Comparison of ENCODE assay signal across 26 cellular contexts in the genomic region with DNA sequence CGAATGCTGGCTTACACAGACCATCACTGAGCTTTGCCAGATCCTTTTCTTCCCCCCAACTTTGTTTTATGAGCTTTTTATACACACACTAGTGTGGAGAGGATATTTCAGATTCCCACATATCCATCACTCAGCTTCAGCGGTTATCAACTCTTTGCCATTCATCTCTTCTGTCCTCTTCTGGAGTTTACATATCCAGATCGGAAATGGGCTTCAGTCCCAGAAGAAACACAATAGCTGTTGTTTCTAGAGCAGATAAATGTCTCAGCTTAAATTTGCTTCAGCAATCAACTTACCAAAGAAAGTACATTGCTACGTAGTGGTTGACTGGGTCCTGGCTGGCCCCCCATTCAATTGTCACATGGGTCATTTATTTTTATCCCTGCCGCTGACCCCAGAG.
"Had no signal": no experiment of that assay in that cellular context is flagged by ENCODE, and none has a peak within 500 bp of the region (broad histone marks: within the 10 kb centered on the region; RNA-seq: fewer than 3 reads in every experiment).

No MANE protein-coding gene starts in this region.

- H3K9me3 ChIP-seq: colonic mucosa, gastrocnemius medialis, lower lobe of right lung, mucosa of descending colon had no signal

- H3K27me3 ChIP-seq: colonic mucosa, esophagus squamous epithelium, gastrocnemius medialis, heart right ventricle, left lung had no signal

- H3K27ac ChIP-seq: colonic mucosa, esophagus squamous epithelium, gastrocnemius medialis, left lung, lower lobe of right lung had no signal

- H3K36me3 ChIP-seq: colonic mucosa, gastrocnemius medialis had no signal

- H3K9me3 Mint-ChIP-seq: central memory CD8-positive, alpha-beta T cell; dendritic cell treated with granulocyte-macrophage colony-stimulating factor and Interleukin-4, amounts not matched to agents 40 ng/mL and 50 ng/mL, for 4 days had no signal

- ATAC-seq: gastrocnemius medialis, heart right ventricle, left colon, left lung, left ventricle myocardium superior, lower lobe of right lung, mucosa of descending colon had no signal

- FAIRE-seq: endothelial cell of umbilical vein, islet of Langerhans, keratinocyte had no signal

- H3K27ac Mint-ChIP-seq: dendritic cell treated with granulocyte-macrophage colony-stimulating factor and Interleukin-4, amounts not matched to agents 40 ng/mL and 50 ng/mL, for 4 days; mesothelial cell of epicardium had no signal

- H3K4me1 ChIP-seq: colonic mucosa, esophagus squamous epithelium, gastrocnemius medialis, heart right ventricle, left lung, lower lobe of right lung had no signal

- H3K4me3 Mint-ChIP-seq: central memory CD8-positive, alpha-beta T cell; dendritic cell treated with granulocyte-macrophage colony-stimulating factor and Interleukin-4, amounts not matched to agents 40 ng/mL and 50 ng/mL, for 4 days; mesothelial cell of epicardium had no signal

- H3K4me3 ChIP-seq: colonic mucosa, esophagus squamous epithelium, gastrocnemius medialis, heart right ventricle, left lung, lower lobe of right lung, mucosa of descending colon had no signal

- H3K4me1 Mint-ChIP-seq: central memory CD8-positive, alpha-beta T cell; mesothelial cell of epicardium had no signal

- DNase-seq: cerebellar nuclear complex; colonic mucosa; cortex of kidney; effector CD4-positive, alpha-beta T cell; effector memory CD4-positive, alpha-beta T cell; esophagus squamous epithelium; foreskin fibroblast; foreskin melanocyte; gastrocnemius medialis; glutamatergic neuron; head of caudate nucleus; heart right ventricle; hippocampal formation; kidney glomerular epithelial cell; left colon; left lung; left ventricle myocardium superior; lower lobe of right lung; mesenchymal stem cell; mucosa of descending colon had no signal

- H3K27me3 Mint-ChIP-seq: central memory CD8-positive, alpha-beta T cell; dendritic cell treated with granulocyte-macrophage colony-stimulating factor and Interleukin-4, amounts not matched to agents 40 ng/mL and 50 ng/mL, for 4 days had no signal
